ENCODE assay signal across 8 cellular contexts in the genomic region with DNA sequence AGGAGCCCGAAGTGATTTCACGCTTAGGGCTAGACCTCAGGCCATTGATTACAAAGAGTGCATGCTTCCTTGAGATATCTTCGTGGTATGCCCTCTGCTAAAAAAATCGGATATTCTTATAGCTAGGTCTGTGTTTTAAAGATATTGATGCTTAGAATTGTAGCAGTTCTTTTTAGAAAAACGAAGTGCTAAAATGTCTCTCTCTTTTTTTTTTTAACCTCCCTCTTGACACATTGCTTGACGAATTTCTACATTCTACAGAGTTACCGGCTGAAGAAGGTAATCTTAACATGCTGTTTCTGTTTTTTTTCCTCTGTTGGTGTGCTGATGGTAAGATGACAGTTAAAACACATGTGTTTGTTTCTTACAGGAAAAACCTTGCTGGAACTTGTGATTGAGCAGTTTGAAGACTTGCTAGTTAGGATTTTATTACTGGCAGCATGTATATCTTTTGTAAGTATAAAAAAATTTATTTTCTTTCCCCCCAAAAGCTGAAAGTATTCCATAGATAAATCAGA. TPM values are rescaled to one million over a fixed set of nuclear protein-coding genes. Genes with fewer than 3 reads are reported as not detected.
DNase-seq lines count a peak whose midpoint lies in the region; ATAC-seq, FAIRE-seq and TF ChIP-seq lines count a peak whose summit lies in the region.

No MANE protein-coding gene starts in this region.

- H3K9ac ChIP-seq in OCI-LY3 (ENCODE audit: low read length) (peak overlapping the region; percentile 89), endothelial cell of umbilical vein (replicated peaks; ENCODE audit: extremely low read depth, insufficient read depth, low read length) (peak overlapping the region; percentile 63)

- TF ChIP-seq CTCF in OCI-LY3 (IDR thresholded peaks at IDR 0.05; ENCODE audit: low read depth, low read length) (no peak), endothelial cell of umbilical vein (IDR thresholded peaks at IDR 0.05; ENCODE audit: extremely low read depth in 1 of 2, insufficient read depth in 1 of 2, low read depth in 1 of 2, low read length in 2 of 2) (no peak), prostate gland (IDR thresholded peaks at IDR 0.05) (no peak)

- H3K9me3 ChIP-seq in OCI-LY3 (ENCODE audit: insufficient read depth, low read length) (no peaks in the 10 kb centered on the region), endothelial cell of umbilical vein (replicated peaks; ENCODE audit: control insufficient read depth, insufficient read depth, low read length) (no peaks in the 10 kb centered on the region), prostate gland (no peaks in the 10 kb centered on the region)

- ATAC-seq in GM18502 (IDR thresholded peaks at IDR 0.05; ENCODE audit: poor library complexity, unreplicated experiment): peak; percentile 4
- no peak for ATAC-seq in GM21381 (IDR thresholded peaks at IDR 0.05; ENCODE audit: unreplicated experiment)
- no peak for ATAC-seq in HG02642 (IDR thresholded peaks at IDR 0.05; ENCODE audit: poor library complexity, unreplicated experiment)

- H3K27me3 ChIP-seq in OCI-LY3 (ENCODE audit: low read depth, low read length): no peaks in the 10 kb centered on the region
- H3K27me3 ChIP-seq in endothelial cell of umbilical vein (ENCODE audit: control insufficient read depth in 2 of 2, insufficient read depth in 2 of 2, low read length in 2 of 2): no peaks in the 10 kb centered on the region
- H3K27me3 ChIP-seq in prostate gland (replicated peaks; ENCODE audit: insufficient read depth): no peaks in the 10 kb centered on the region

- DNase-seq in endothelial cell of umbilical vein (ENCODE audit: low read depth, low spot score) (no peak), prostate gland (ENCODE audit: low spot score) (no peak), NCI-H1694 treated with DMSO at 0.1 percent for 48 hours (lab: John Stamatoyannopoulos, UW) (no peak), retina (no peak)

- H3K4me2 ChIP-seq in OCI-LY3 (ENCODE audit: low read length) (peak overlapping the region; percentile 78), endothelial cell of umbilical vein (ENCODE audit: insufficient read depth, low read length) (peak overlapping the region; percentile 95)

- H2AFZ ChIP-seq in OCI-LY3 (ENCODE audit: low read depth, low read length) (no peak overlapping the region), endothelial cell of umbilical vein (ENCODE audit: low read depth, low read length) (no peak overlapping the region)

- POLR2A ChIA-PET in endothelial cell of umbilical vein (lab: Charles Lee): interaction anchor here (0.7 to 0.9 kb wide), 2 partner anchors 30 to 162 kb away, joined by 3 read pairs; no protein-coding TSS in a partner anchor

- H3K79me2 ChIP-seq in OCI-LY3 (ENCODE audit: low read length) (peaks cover 60% of the 10 kb centered on the region), endothelial cell of umbilical vein (ENCODE audit: control insufficient read depth, insufficient read depth, low read length) (peaks cover 59% of the 10 kb centered on the region)

- dilution Hi-C loops in endothelial cell of umbilical vein (cut with MboI; ENCODE audit: extremely low pct_ligation_motif_present, low sequenced_read_pairs): no loop called here

- H3K36me3 ChIP-seq in OCI-LY3 (replicated peaks; ENCODE audit: low read depth, low read length) (peaks cover 41% of the 10 kb centered on the region), endothelial cell of umbilical vein (ENCODE audit: control insufficient read depth in 2 of 2, extremely low read depth in 1 of 2, insufficient read depth in 2 of 2, low read length in 2 of 2) (peaks cover 0 to 13% of the 10 kb centered on the region in 2 experiments), prostate gland (no peaks in the 10 kb centered on the region)

- CTCF ChIA-PET in endothelial cell of umbilical vein (lab: Charles Lee): interaction anchor here (1.8 to 3.0 kb wide), 2 partner anchors 58 to 149 kb away, joined by 4 to 16 read pairs; no protein-coding TSS in a partner anchor

- H4K20me1 ChIP-seq in OCI-LY3 (ENCODE audit: insufficient read depth, low read length) (peaks cover 46% of the 10 kb centered on the region), endothelial cell of umbilical vein (replicated peaks; ENCODE audit: control insufficient read depth, extremely low read depth, insufficient read depth, low read length) (peaks cover 9% of the 10 kb centered on the region)

- H3K9me1 ChIP-seq in endothelial cell of umbilical vein (replicated peaks; ENCODE audit: control insufficient read depth, extremely low read depth, insufficient read depth, low read length): no peaks in the 10 kb centered on the region

- H3K27ac ChIP-seq in OCI-LY3 (ENCODE audit: low read length) (peak overlapping the region; percentile 77), endothelial cell of umbilical vein (ENCODE audit: insufficient read depth, low read depth, low read length) (peak overlapping the region; percentile 76), prostate gland (peak overlapping the region; percentile 96 to 98)

- H3K4me3 ChIP-seq in OCI-LY3 (ENCODE audit: low read length) (peak overlapping the region; percentile 78), endothelial cell of umbilical vein (replicated peaks in 1 of 3; ENCODE audit: insufficient read depth in 1 of 3, low read depth in 1 of 3, low read length in 3 of 3) (peak overlapping the region; percentile 31 to 92 (median 73)), prostate gland (peak overlapping the region; percentile 93 to 94)

- peaks cover 42% of the 10 kb centered on the region for H3K4me1 ChIP-seq in OCI-LY3 (ENCODE audit: low read length)
- H3K4me1 ChIP-seq in endothelial cell of umbilical vein (ENCODE audit: control insufficient read depth, extremely low read depth, insufficient read depth, low read length): peaks cover 45% of the 10 kb centered on the region
- peaks cover 6% of the 10 kb centered on the region for H3K4me1 ChIP-seq in prostate gland (replicated peaks)

- intact Hi-C loops in endothelial cell of umbilical vein (cut with micrococcal nuclease) (loop anchor here (5.0 kb wide), 1 partner anchor 160 kb away; the partner anchor contains the start of gene IFT81), prostate gland (cut with DNase I) (loop anchor here (5.0 to 10.0 kb wide), 3 partner anchors 60 to 175 kb away; no protein-coding TSS in a partner anchor)

- no TSS peak for BruUV-seq in endothelial cell of umbilical vein (replicated peaks; lab: Mats Ljungman, UMichigan)

- no peak for FAIRE-seq in endothelial cell of umbilical vein (lab: Jason Lieb, UNC)

- TF ChIP-seq POLR2A in endothelial cell of umbilical vein (IDR thresholded peaks at IDR 0.05; ENCODE audit: low read depth, low read length) (no peak), prostate gland (IDR thresholded peaks at IDR 0.05) (no peak)

- under 1% methylated on average over 7 of the region's 7 CpGs for WGBS in prostate gland

TF ChIP-seq in endothelial cell of umbilical vein, 7 proteins besides CTCF, POLR2A, EP300 and RAD21:
- no peak for TF ChIP-seq FOS (IDR thresholded peaks at IDR 0.05; ENCODE audit: borderline replicate concordance, insufficient read depth, low read length)
- no peak for TF ChIP-seq EZH2 (IDR thresholded peaks at IDR 0.05; ENCODE audit: borderline replicate concordance, low read depth, low read length, severe bottlenecking)
- no peak for TF ChIP-seq MYC (IDR thresholded peaks at IDR 0.05; ENCODE audit: low read depth, low read length)
- TF ChIP-seq GATA2 (IDR thresholded peaks at IDR 0.05; ENCODE audit: insufficient read depth, insufficient read length, low read depth, low read length): no peak
- no peak for TF ChIP-seq JUN (IDR thresholded peaks at IDR 0.05; ENCODE audit: borderline replicate concordance, insufficient read depth, insufficient read length, low read depth)
- no peak for TF ChIP-seq MAX (IDR thresholded peaks at IDR 0.05; ENCODE audit: insufficient read depth, insufficient read length)
- no peak for TF ChIP-seq POLR2AphosphoS5 (IDR thresholded peaks at IDR 0.05; ENCODE audit: insufficient read depth, low read depth, low read length)

RNA-seq across cellular contexts. Expression of gene ATP2A2, which starts 1.4 kb away (rescaled TPM):
- 230 and 239 TPM in 2 replicates for total RNA-seq in endothelial cell of umbilical vein
- 94.4 and 102 TPM in 2 replicates for polyA plus RNA-seq in endothelial cell of umbilical vein
- 72.8 and 79.1 TPM in 2 replicates for polyA plus RNA-seq in endothelial cell of umbilical vein (2011; cell fraction: cytosol; rRNA removed)
- 242 and 247 TPM in 2 replicates for polyA plus RNA-seq in endothelial cell of umbilical vein (2011; cell fraction: nucleus; rRNA removed)
- polyA plus RNA-seq in endothelial cell of umbilical vein (2012): 170 and 217 TPM in 2 replicates
- polyA minus RNA-seq in endothelial cell of umbilical vein: 219 and 227 TPM in 2 replicates
- 74.0 TPM for polyA minus RNA-seq in endothelial cell of umbilical vein (2011; cell fraction: cytosol; rRNA and poly(A)+ RNA removed)
- 144 and 187 TPM in 2 replicates for polyA minus RNA-seq in endothelial cell of umbilical vein (2011; cell fraction: nucleus; rRNA and poly(A)+ RNA removed)
- total RNA-seq in prostate gland: 100 to 1,000 TPM; 121 to 209 TPM
